Comparison of ENCODE assay signal across 1 cellular context in genomic region chr7:108449577-108449920, GRCh38.
TF ChIP-seq lines count a peak whose summit lies in the region.

No MANE protein-coding gene starts in this region.

TF ChIP-seq in SK-N-SH, 30 proteins besides CTCF, POLR2A, EP300 and RAD21 (continued from another document):
- TF ChIP-seq ZBTB33 (IDR thresholded peaks at IDR 0.05; ENCODE audit: borderline replicate concordance, low read depth) (no peak), TEAD4 (IDR thresholded peaks at IDR 0.05; ENCODE audit: borderline replicate concordance, insufficient read depth) (no peak), RFX5 (IDR thresholded peaks at IDR 0.05; ENCODE audit: low read length) (no peak), USF2 (IDR thresholded peaks at IDR 0.05; ENCODE audit: borderline replicate concordance, low read depth, low read length) (no peak)
